Comparison of ENCODE assay signal across 8 cellular contexts in the genomic region with DNA sequence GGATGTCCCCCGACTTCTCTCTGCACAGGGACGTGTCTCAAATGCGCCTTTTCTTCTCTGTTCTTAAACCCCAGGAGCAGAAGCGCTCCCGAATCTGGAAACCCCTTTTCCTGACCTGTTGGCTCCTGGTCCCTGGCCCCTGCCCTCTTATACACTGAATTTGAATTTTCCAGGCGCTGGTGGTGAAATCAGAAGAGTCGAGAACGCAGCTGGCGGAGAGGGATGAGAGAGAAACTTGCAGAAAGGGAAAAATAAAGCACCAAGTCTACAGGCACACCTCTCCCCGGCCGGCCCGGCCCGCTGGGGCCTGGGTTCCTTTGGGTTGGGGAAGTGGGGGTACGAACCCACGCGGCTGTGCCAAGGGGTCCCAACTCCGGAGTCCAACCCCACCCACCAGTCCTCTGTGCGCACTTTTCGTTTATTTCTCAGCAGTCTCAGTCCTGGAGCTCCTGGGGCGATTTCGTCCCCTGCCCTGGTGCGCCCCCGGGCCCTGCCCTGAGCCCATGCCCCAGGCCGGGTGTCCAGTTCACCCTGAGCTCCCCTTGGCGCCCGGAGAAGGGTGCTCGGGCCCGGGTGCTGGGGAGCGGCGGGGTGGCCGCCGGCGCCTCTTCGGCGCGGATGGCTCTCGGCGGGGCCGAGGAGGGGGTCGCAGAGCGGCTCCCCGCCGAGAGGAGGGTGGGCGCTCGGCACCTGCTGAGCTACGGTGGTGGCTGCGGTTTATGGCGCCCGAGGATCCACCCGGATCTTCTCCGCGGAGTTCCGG. TPM values are rescaled to one million over a fixed set of nuclear protein-coding genes. Genes with fewer than 3 reads are reported as not detected.
DNase-seq lines count a peak whose midpoint lies in the region; ATAC-seq and TF ChIP-seq lines count a peak whose summit lies in the region.

No MANE protein-coding gene starts in this region.

- WGBS in psoas muscle, 3 donors, result 12 to 19% (median 12%) methylated on average over 42 to 53 of the region's 53 CpGs

- H3K27ac ChIP-seq in effector memory CD4-positive, alpha-beta T cell (ENCODE audit: insufficient read depth, low read length, poor library complexity, severe bottlenecking), result no peak overlapping the region
- H3K27ac ChIP-seq in psoas muscle, result no peak overlapping the region

- H3K27me3 ChIP-seq in NT2/D1 (ENCODE audit: insufficient read depth, insufficient read length) (peaks cover 94% of the 10 kb centered on the region), psoas muscle (ENCODE audit: insufficient read depth in 3 of 3, low read length in 2 of 3) (peaks cover 0 to 91% (median 68%) of the 10 kb centered on the region in 3 donors)
- H3K27me3 ChIP-seq in effector memory CD4-positive, alpha-beta T cell (replicated peaks; ENCODE audit: control insufficient read depth, insufficient read depth, low read length, poor library complexity, severe bottlenecking), result peaks cover 87% of the 10 kb centered on the region

- H3K4me3 ChIP-seq in NT2/D1 (ENCODE audit: insufficient read length, low read depth), result peak overlapping the region; percentile 37
- peak overlapping the region; percentile 9 for H3K4me3 ChIP-seq in effector memory CD4-positive, alpha-beta T cell (ENCODE audit: insufficient read depth, low read depth, low read length, poor library complexity, severe bottlenecking)
- peak overlapping the region; percentile 41 for H3K4me3 ChIP-seq in psoas muscle

- peaks cover 33% of the 10 kb centered on the region for H3K4me1 ChIP-seq in NT2/D1 (ENCODE audit: insufficient read depth, insufficient read length)
- H3K4me1 ChIP-seq in effector memory CD4-positive, alpha-beta T cell (ENCODE audit: control insufficient read depth, insufficient read depth, low read length, poor library complexity, severe bottlenecking), result peaks cover 48% of the 10 kb centered on the region
- peaks cover 23% of the 10 kb centered on the region for H3K4me1 ChIP-seq in psoas muscle

- H3K9me3 ChIP-seq in NT2/D1 (ENCODE audit: insufficient read depth, low read length) (no peaks in the 10 kb centered on the region), psoas muscle (no peaks in the 10 kb centered on the region)
- no peaks in the 10 kb centered on the region for H3K9me3 ChIP-seq in effector memory CD4-positive, alpha-beta T cell (ENCODE audit: control insufficient read depth, low read length)

- DNase-seq in NCI-H345 (lab: John Stamatoyannopoulos, UW) (peak; percentile 26), NCI-H345 treated with DMSO at 0.1 percent for 48 hours (lab: John Stamatoyannopoulos, UW; ENCODE audit: unreplicated experiment) (no peak), NT2/D1 (ENCODE audit: low read depth, low spot score) (no peak), psoas muscle (no peak)
- DNase-seq in effector memory CD4-positive, alpha-beta T cell, result no peak
- DNase-seq in stimulated activated CD4-positive, alpha-beta T cell treated with anti-CD3 and anti-CD28 coated beads, Interleukin-4, amount 100 ng/mL, for 1 hour, result no peak

- intact Hi-C loops in psoas muscle (cut with DNase I), result no loop called here

- no peak for TF ChIP-seq CTCF in psoas muscle (IDR thresholded peaks at IDR 0.05)

- peak overlapping the region; percentile 32 for H3K9ac ChIP-seq in NT2/D1 (ENCODE audit: insufficient read length, low read depth)

- no peaks in the 10 kb centered on the region for H3K36me3 ChIP-seq in NT2/D1 (ENCODE audit: insufficient read depth, insufficient read length, low read length)
- H3K36me3 ChIP-seq in effector memory CD4-positive, alpha-beta T cell (ENCODE audit: control insufficient read depth, insufficient read depth, low read length), result no peaks in the 10 kb centered on the region
- H3K36me3 ChIP-seq in psoas muscle (ENCODE audit: insufficient read depth in 1 of 2, low read depth in 1 of 2), result no peaks in the 10 kb centered on the region

- ATAC-seq in psoas muscle (no peak), GM18858 (IDR thresholded peaks at IDR 0.05; ENCODE audit: unreplicated experiment) (no peak), HG02981 (IDR thresholded peaks at IDR 0.05; ENCODE audit: unreplicated experiment) (no peak)

RNA-seq across cellular contexts. Expression of gene CBX8, which starts 15.5 kb away (rescaled TPM):
- total RNA-seq in psoas muscle, result 1 to 10 TPM in 3 of 4 donors, under 1 TPM in 1; 0.40 to 3.3 (median 1.2) TPM
- 1 to 10 TPM; 1.3 to 3.5 (median 1.3) TPM for polyA plus RNA-seq in psoas muscle

RNA-seq across cellular contexts. Expression of gene CBX4, which starts 26.9 kb away (rescaled TPM):
- 1 to 10 TPM; 2.5 to 7.8 (median 4.6) TPM for total RNA-seq in psoas muscle
- polyA plus RNA-seq in psoas muscle, result 1 to 10 TPM; 1.9 to 3.6 (median 2.4) TPM

RNA-seq across cellular contexts. Expression of gene CBX2, which starts 34.4 kb away (rescaled TPM):
- 1 to 10 TPM in 2 of 4 donors, under 1 TPM in 2; 0.40 to 2.3 (median 0.79) TPM for total RNA-seq in psoas muscle
- polyA plus RNA-seq in psoas muscle, result 1 to 10 TPM in 1 of 3 donors, under 1 TPM in 2; 0.44 to 1.0 (median 0.51) TPM
